ENCODE assay signal across 38 cellular contexts in genomic region chr2:54392925-54393324, GRCh38.
"Had no signal": no experiment of that assay in that cellular context is flagged by ENCODE, and none has a peak within 500 bp of the region (broad histone marks: within the 10 kb centered on the region; RNA-seq: fewer than 3 reads in every experiment).

No MANE protein-coding gene starts in this region.

- H3K27ac ChIP-seq: adrenal gland, ascending aorta, body of pancreas, brain microvascular endothelial cell, breast epithelium, cardiac muscle cell had no signal

- H3K9me3 ChIP-seq: adrenal gland, ascending aorta, body of pancreas, breast epithelium had no signal

- H3K4me1 Mint-ChIP-seq: brain had no signal

- H3K27me3 Mint-ChIP-seq: activated naive CD4-positive, alpha-beta T cell treated with anti-CD3 and anti-CD28 coated beads, Interleukin-2, amount 50 U/mL, for 24 hours; activated naive CD8-positive, alpha-beta T cell; activated naive CD8-positive, alpha-beta T cell treated with anti-CD3 and anti-CD28 coated beads for 36 hours; activated naive CD8-positive, alpha-beta T cell treated with anti-CD3 and anti-CD28 coated beads, Interleukin-2, amount 10 ng/mL, durations not matched to agents 7 days and 5 days; activated naive CD8-positive, alpha-beta T cell treated with anti-CD3 and anti-CD28 coated beads, Interleukin-2, amount 50 U/mL, for 24 hours; activated T-cell treated with anti-CD3 and anti-CD28 coated beads, Interleukin-2, amount 50 U/mL, for 24 hours; activated T-helper 17 cell treated with anti-CD3 and anti-CD28 coated beads, Interleukin-2, amount 50 U/mL, for 72 hours; brain; central memory CD8-positive, alpha-beta T cell had no signal

- H3K4me3 Mint-ChIP-seq: activated naive CD4-positive, alpha-beta T cell treated with anti-CD3 and anti-CD28 coated beads for 36 hours; activated naive CD4-positive, alpha-beta T cell treated with anti-CD3 and anti-CD28 coated beads, Interleukin-2, amount 10 ng/mL, durations not matched to agents 7 days and 5 days; activated naive CD4-positive, alpha-beta T cell treated with anti-CD3 and anti-CD28 coated beads, Interleukin-2, amount 50 U/mL, for 24 hours; activated naive CD8-positive, alpha-beta T cell; activated naive CD8-positive, alpha-beta T cell treated with anti-CD3 and anti-CD28 coated beads for 36 hours; activated naive CD8-positive, alpha-beta T cell treated with anti-CD3 and anti-CD28 coated beads, Interleukin-2, amount 10 ng/mL, durations not matched to agents 7 days and 5 days; activated naive CD8-positive, alpha-beta T cell treated with anti-CD3 and anti-CD28 coated beads, Interleukin-2, amount 50 U/mL, for 24 hours; activated T-cell treated with anti-CD3 and anti-CD28 coated beads, Interleukin-2, amount 50 U/mL, for 24 hours; activated T-cell treated with anti-CD3 and anti-CD28 coated beads, Interleukin-2, amount 50 U/mL, for 4 hours; activated T-helper 1 cell treated with anti-CD3 and anti-CD28 coated beads, Interleukin-12 subunit alpha, Interleukin-12 subunit beta, Interleukin-2, Interleukin-4 antibody, amounts not matched to agents 30 ng/mL and 10 ng/mL and 1 ng/mL, durations not matched to agents 14 hours and 24 hours and 36 hours; activated T-helper 17 cell treated with anti-CD3 and anti-CD28 coated beads, Interleukin-2, amount 50 U/mL, for 72 hours; brain; central memory CD8-positive, alpha-beta T cell had no signal

- H3K36me3 ChIP-seq: adrenal gland, ascending aorta, brain microvascular endothelial cell, breast epithelium, cardiac muscle cell had no signal

- H3K4me1 ChIP-seq: adrenal gland, ascending aorta, body of pancreas, breast epithelium had no signal

- H3K36me3 Mint-ChIP-seq: activated naive CD4-positive, alpha-beta T cell treated with anti-CD3 and anti-CD28 coated beads, Interleukin-2, amount 10 ng/mL, durations not matched to agents 7 days and 5 days; activated naive CD4-positive, alpha-beta T cell treated with anti-CD3 and anti-CD28 coated beads, Interleukin-2, amount 50 U/mL, for 24 hours; activated naive CD4-positive, alpha-beta T cell treated with anti-CD3 and anti-CD28 coated beads, Interleukin-2, amount 50 U/mL, for 72 hours; activated naive CD8-positive, alpha-beta T cell; activated naive CD8-positive, alpha-beta T cell treated with anti-CD3 and anti-CD28 coated beads for 36 hours; activated naive CD8-positive, alpha-beta T cell treated with anti-CD3 and anti-CD28 coated beads, Interleukin-2, amount 10 ng/mL, durations not matched to agents 7 days and 5 days; brain had no signal

- FAIRE-seq: astrocyte, bronchial epithelial cell, colon had no signal

- H3K9me3 Mint-ChIP-seq: activated naive CD4-positive, alpha-beta T cell treated with anti-CD3 and anti-CD28 coated beads for 36 hours; activated naive CD4-positive, alpha-beta T cell treated with anti-CD3 and anti-CD28 coated beads, Interleukin-2, amount 10 ng/mL, durations not matched to agents 7 days and 5 days; activated naive CD4-positive, alpha-beta T cell treated with anti-CD3 and anti-CD28 coated beads, Interleukin-2, amount 50 U/mL, for 24 hours; activated naive CD4-positive, alpha-beta T cell treated with anti-CD3 and anti-CD28 coated beads, Interleukin-2, amount 50 U/mL, for 72 hours; activated naive CD8-positive, alpha-beta T cell treated with anti-CD3 and anti-CD28 coated beads, Interleukin-2, amount 10 ng/mL, durations not matched to agents 7 days and 5 days; activated naive CD8-positive, alpha-beta T cell treated with anti-CD3 and anti-CD28 coated beads, Interleukin-2, amount 50 U/mL, for 24 hours; activated T-cell treated with anti-CD3 and anti-CD28 coated beads, Interleukin-2, amount 50 U/mL, for 24 hours; activated T-cell treated with anti-CD3 and anti-CD28 coated beads, Interleukin-2, amount 50 U/mL, for 4 hours; activated T-helper 1 cell treated with anti-CD3 and anti-CD28 coated beads, Interleukin-12 subunit alpha, Interleukin-12 subunit beta, Interleukin-2, Interleukin-4 antibody, amounts not matched to agents 30 ng/mL and 10 ng/mL and 1 ng/mL, durations not matched to agents 14 hours and 24 hours and 36 hours; activated T-helper 17 cell treated with anti-CD3 and anti-CD28 coated beads, Interleukin-2, amount 50 U/mL, for 72 hours; activated T-helper 2 cell treated with anti-CD3 and anti-CD28 coated beads, Interferon-gamma antibody, Interleukin-2, Interleukin-4, amounts not matched to agents 10 μg/mL and 5 μg/mL and 100 μg/mL, durations not matched to agents 14 hours and 24 hours and 36 hours; central memory CD8-positive, alpha-beta T cell had no signal

- ATAC-seq: activated naive CD4-positive, alpha-beta T cell treated with anti-CD3 and anti-CD28 coated beads, Interleukin-2, amount 50 U/mL, for 72 hours; activated naive CD8-positive, alpha-beta T cell treated with anti-CD3 and anti-CD28 coated beads, Interleukin-2, amount 50 U/mL, for 24 hours; activated T-cell treated with anti-CD3 and anti-CD28 coated beads, Interleukin-2, amount 50 U/mL, for 4 hours; activated T-helper 17 cell treated with anti-CD3 and anti-CD28 coated beads, Interleukin-2, amount 50 U/mL, for 72 hours; body of pancreas had no signal

- H3K4me3 ChIP-seq: adrenal gland, ascending aorta, body of pancreas, breast epithelium, cardiac muscle cell had no signal

- H3K27ac Mint-ChIP-seq: activated naive CD4-positive, alpha-beta T cell treated with anti-CD3 and anti-CD28 coated beads for 36 hours; activated naive CD4-positive, alpha-beta T cell treated with anti-CD3 and anti-CD28 coated beads, Interleukin-2, amount 10 ng/mL, durations not matched to agents 7 days and 5 days; activated naive CD4-positive, alpha-beta T cell treated with anti-CD3 and anti-CD28 coated beads, Interleukin-2, amount 50 U/mL, for 24 hours; activated naive CD4-positive, alpha-beta T cell treated with anti-CD3 and anti-CD28 coated beads, Interleukin-2, amount 50 U/mL, for 72 hours; activated naive CD8-positive, alpha-beta T cell; activated naive CD8-positive, alpha-beta T cell treated with anti-CD3 and anti-CD28 coated beads for 36 hours; activated naive CD8-positive, alpha-beta T cell treated with anti-CD3 and anti-CD28 coated beads, Interleukin-2, amount 10 ng/mL, durations not matched to agents 7 days and 5 days; activated naive CD8-positive, alpha-beta T cell treated with anti-CD3 and anti-CD28 coated beads, Interleukin-2, amount 50 U/mL, for 24 hours; activated T-cell treated with anti-CD3 and anti-CD28 coated beads, Interleukin-2, amount 50 U/mL, for 24 hours; activated T-helper 1 cell treated with anti-CD3 and anti-CD28 coated beads, Interleukin-12 subunit alpha, Interleukin-12 subunit beta, Interleukin-2, Interleukin-4 antibody, amounts not matched to agents 30 ng/mL and 10 ng/mL and 1 ng/mL, durations not matched to agents 14 hours and 24 hours and 36 hours; activated T-helper 17 cell treated with anti-CD3 and anti-CD28 coated beads, Interleukin-2, amount 50 U/mL, for 72 hours; activated T-helper 2 cell treated with anti-CD3 and anti-CD28 coated beads, Interferon-gamma antibody, Interleukin-2, Interleukin-4, amounts not matched to agents 10 μg/mL and 5 μg/mL and 100 μg/mL, durations not matched to agents 14 hours and 24 hours and 36 hours had no signal

- DNase-seq: activated effector memory CD4-positive, alpha-beta T cell treated with anti-CD3 and anti-CD28 coated beads, Interleukin-2, amount 50 U/mL, for 16 hours; activated effector memory CD4-positive, alpha-beta T cell treated with Interleukin-2 at 50 U/mL for 16 hours; activated gamma-delta T cell; activated gamma-delta T cell treated with Interleukin-2 at 50 U/mL for 16 hours; activated naive CD4-positive, alpha-beta T cell; activated naive CD4-positive, alpha-beta T cell treated with anti-CD3 and anti-CD28 coated beads for 36 hours; activated naive CD4-positive, alpha-beta T cell treated with anti-CD3 and anti-CD28 coated beads, Interleukin-2, amount 10 ng/mL, durations not matched to agents 7 days and 5 days; activated naive CD4-positive, alpha-beta T cell treated with anti-CD3 and anti-CD28 coated beads, Interleukin-2, amount 50 U/mL, for 16 hours; activated naive CD4-positive, alpha-beta T cell treated with Interleukin-2 at 50 U/mL for 16 hours; activated naive CD8-positive, alpha-beta T cell treated with anti-CD3 and anti-CD28 coated beads for 36 hours; activated naive CD8-positive, alpha-beta T cell treated with anti-CD3 and anti-CD28 coated beads, Interleukin-2, amount 10 ng/mL, durations not matched to agents 7 days and 5 days; activated naive CD8-positive, alpha-beta T cell treated with anti-CD3 and anti-CD28 coated beads, Interleukin-2, amount 50 U/mL, for 24 hours; activated T-cell treated with anti-CD3 and anti-CD28 coated beads, Interleukin-2, amount 50 U/mL, for 1 hour; activated T-cell treated with anti-CD3 and anti-CD28 coated beads, Interleukin-2, amount 50 U/mL, for 24 hours; activated T-cell treated with anti-CD3 and anti-CD28 coated beads, Interleukin-2, amount 50 U/mL, for 4 hours; adrenal gland; amniotic stem cell; amygdala; anterior cingulate cortex; aorta; body of pancreas; brain microvascular endothelial cell; caudate nucleus; central memory CD4-positive, alpha-beta T cell had no signal

- H3K27me3 ChIP-seq: adrenal gland, ascending aorta, body of pancreas, brain microvascular endothelial cell, breast epithelium, cardiac muscle cell had no signal
